In genomic region chr1:75615664-75616435, GRCh38 we compare ENCODE assay signal across 1 cellular context.
TF ChIP-seq lines count a peak whose summit lies in the region.

No MANE protein-coding gene starts in this region.

TF ChIP-seq in HCT116, 20 proteins besides CTCF, POLR2A, EP300 and RAD21 (continued from another document):
- TF ChIP-seq SRF (IDR thresholded peaks at IDR 0.05; ENCODE audit: low read depth), result no peak
- no peak for TF ChIP-seq CEBPB (IDR thresholded peaks at IDR 0.05; ENCODE audit: low read depth)
- TF ChIP-seq FOSL1 (IDR thresholded peaks at IDR 0.05; ENCODE audit: low read depth), result no peak
- no peak for TF ChIP-seq ZBTB33 (IDR thresholded peaks at IDR 0.05; ENCODE audit: extremely low read depth, insufficient replicate concordance, low read length)
- no peak for TF ChIP-seq MAX (IDR thresholded peaks at IDR 0.05)
